ENCODE assay signal across 8 cellular contexts in the genomic region with DNA sequence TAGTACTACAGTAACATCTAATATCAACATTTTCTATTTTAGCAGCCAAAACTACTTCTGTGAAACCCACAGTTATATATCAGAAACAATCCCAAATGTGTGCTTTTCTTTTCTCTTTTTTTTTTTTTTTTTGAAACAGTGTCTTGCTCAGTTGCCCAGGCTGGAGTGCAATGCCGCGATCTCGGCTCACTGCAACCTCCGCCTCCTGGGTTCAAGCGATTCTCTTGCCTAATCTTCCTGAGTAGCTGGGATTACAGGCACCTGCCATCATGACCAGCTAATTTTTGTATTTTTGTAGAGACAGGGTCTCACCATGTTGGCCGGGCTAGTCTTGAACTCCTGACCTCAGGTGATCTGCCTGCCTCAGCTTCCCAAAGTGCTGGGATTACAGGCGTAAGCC. TPM values are rescaled to one million over a fixed set of nuclear protein-coding genes. Genes with fewer than 3 reads are reported as not detected.
DNase-seq lines count a peak whose midpoint lies in the region; ATAC-seq and TF ChIP-seq lines count a peak whose summit lies in the region.
"Not testable (repeated sequence)": the region's sequence is repeated elsewhere in the genome, so short reads cannot be mapped to it uniquely, and the experiment has no call there.

No MANE protein-coding gene starts in this region.

- not testable (repeated sequence) for H3K27me3 Mint-ChIP-seq in CD4-positive, alpha-beta T cell; activated CD4-positive, alpha-beta memory T cell treated with anti-CD3 and anti-CD28 coated beads, Interleukin-2, amount 10 ng/mL, durations not matched to agents 7 days and 5 days; activated naive CD8-positive, alpha-beta T cell treated with anti-CD3 and anti-CD28 coated beads for 36 hours; endothelial cell (ENCODE audit: unreplicated experiment); natural killer cell (ENCODE audit: low read depth in 2 of 2); stimulated activated memory B cell treated with anti-CD40 and anti-IgM and Interleukin-4, amounts not matched to agents 10 μg/mL and 1 μg/mL and 100 μg/mL, for 72 hours

- CTCF ChIA-PET in CD4-positive, alpha-beta T cell (lab: Charles Lee) = interaction anchor here (0.7 to 2.3 kb wide), 2 partner anchors 14 to 600 kb away, joined by 5 to 10 read pairs; no protein-coding TSS in a partner anchor
- CTCF ChIA-PET in HEK293T (lab: Yijun Ruan, JAX) = interaction anchor here (0.6 to 1.7 kb wide), 2 partner anchors 14 to 54 kb away, joined by 4 to 6 read pairs; no protein-coding TSS in a partner anchor
- CTCF ChIA-PET in PC-9 (lab: Charles Lee) = not testable (repeated sequence)
- CTCF ChIA-PET in activated CD4-positive, alpha-beta memory T cell treated with anti-CD3 and anti-CD28 coated beads, Interleukin-2, amount 10 ng/mL, durations not matched to agents 7 days and 5 days (lab: Charles Lee) = interaction anchor here (0.5 to 2.6 kb wide), 8 partner anchors 8 to 643 kb away, joined by 3 to 22 read pairs (median 4); no protein-coding TSS in a partner anchor

- peaks cover 16% of the 10 kb centered on the region for H4K20me1 ChIP-seq in PC-9 (ENCODE audit: insufficient read depth)

- H3K9me2 ChIP-seq in PC-9 (ENCODE audit: insufficient read depth) = not testable (repeated sequence)

- intact Hi-C loops in CD4-positive, alpha-beta T cell (cut with DNase I, micrococcal nuclease) = loop anchor here in 1 of 2 experiments (5.0 to 10.0 kb wide), 3 partner anchors 259 to 706 kb away; partner anchors contain the start of genes CPD, CRLF3 and GOSR1
- intact Hi-C loops in PC-9 (cut with micrococcal nuclease; ENCODE audit: unreplicated experiment) = loop anchor here (10.0 kb wide), 1 partner anchor 356 kb away; the partner anchor contains the start of gene GOSR1
- intact Hi-C loops in natural killer cell (cut with micrococcal nuclease) = not testable (repeated sequence)

- peaks cover 13% of the 10 kb centered on the region; the same call in 1 of the 2 replicates for H3F3A ChIP-seq in PC-9 (ENCODE audit: insufficient read depth, low read depth)

- H3K27ac ChIP-seq in CD4-positive, alpha-beta T cell (ENCODE audit: low read depth, low read length); PC-9: not testable (repeated sequence)

- H3K4me3 Mint-ChIP-seq in CD4-positive, alpha-beta T cell = peak overlapping the region; percentile 97
- peak overlapping the region; percentile 86 for H3K4me3 Mint-ChIP-seq in activated CD4-positive, alpha-beta memory T cell treated with anti-CD3 and anti-CD28 coated beads, Interleukin-2, amount 10 ng/mL, durations not matched to agents 7 days and 5 days
- peak overlapping the region; percentile 95 for H3K4me3 Mint-ChIP-seq in activated naive CD8-positive, alpha-beta T cell treated with anti-CD3 and anti-CD28 coated beads for 36 hours
- H3K4me3 Mint-ChIP-seq in endothelial cell (ENCODE audit: unreplicated experiment) (peak overlapping the region; percentile 100), natural killer cell (peak overlapping the region; percentile 70)
- peak overlapping the region; percentile 36 for H3K4me3 Mint-ChIP-seq in stimulated activated memory B cell treated with anti-CD40 and anti-IgM and Interleukin-4, amounts not matched to agents 10 μg/mL and 1 μg/mL and 100 μg/mL, for 72 hours

- peak overlapping the region; percentile 81 for H3K4me2 ChIP-seq in PC-9

- peaks cover 48% of the 10 kb centered on the region for H3K4me1 Mint-ChIP-seq in CD4-positive, alpha-beta T cell (ENCODE audit: low read depth)
- H3K4me1 Mint-ChIP-seq in activated CD4-positive, alpha-beta memory T cell treated with anti-CD3 and anti-CD28 coated beads, Interleukin-2, amount 10 ng/mL, durations not matched to agents 7 days and 5 days = peaks cover 57% of the 10 kb centered on the region
- peaks cover 37% of the 10 kb centered on the region for H3K4me1 Mint-ChIP-seq in activated naive CD8-positive, alpha-beta T cell treated with anti-CD3 and anti-CD28 coated beads for 36 hours
- H3K4me1 Mint-ChIP-seq in endothelial cell (ENCODE audit: unreplicated experiment) (peaks cover 19% of the 10 kb centered on the region), natural killer cell (peaks cover 45 to 51% of the 10 kb centered on the region in 2 donors)
- peaks cover 36% of the 10 kb centered on the region for H3K4me1 Mint-ChIP-seq in stimulated activated memory B cell treated with anti-CD40 and anti-IgM and Interleukin-4, amounts not matched to agents 10 μg/mL and 1 μg/mL and 100 μg/mL, for 72 hours

- H3K27me3 ChIP-seq in CD4-positive, alpha-beta T cell (ENCODE audit: control insufficient read depth, insufficient read depth, low read length); PC-9 (ENCODE audit: insufficient read depth, low read depth): not testable (repeated sequence)

- BruUV-seq in PC-9 (replicated peaks; lab: Mats Ljungman, UMichigan) = not testable (repeated sequence)

- not testable (repeated sequence) for H3K9me3 ChIP-seq in CD4-positive, alpha-beta T cell (ENCODE audit: control insufficient read depth, low read length); PC-9 (ENCODE audit: insufficient read depth, low read depth)

- not testable (repeated sequence) for H3K9me3 Mint-ChIP-seq in CD4-positive, alpha-beta T cell; activated CD4-positive, alpha-beta memory T cell treated with anti-CD3 and anti-CD28 coated beads, Interleukin-2, amount 10 ng/mL, durations not matched to agents 7 days and 5 days; activated naive CD8-positive, alpha-beta T cell treated with anti-CD3 and anti-CD28 coated beads for 36 hours; endothelial cell (ENCODE audit: unreplicated experiment); natural killer cell; stimulated activated memory B cell treated with anti-CD40 and anti-IgM and Interleukin-4, amounts not matched to agents 10 μg/mL and 1 μg/mL and 100 μg/mL, for 72 hours

- ATAC-seq in CD4-positive, alpha-beta T cell (ENCODE audit: poor library complexity); natural killer cell; stimulated activated memory B cell treated with anti-CD40 and anti-IgM and Interleukin-4, amounts not matched to agents 10 μg/mL and 1 μg/mL and 100 μg/mL, for 72 hours: not testable (repeated sequence)

- H3K4me1 ChIP-seq in PC-9 (replicated peaks; ENCODE audit: insufficient read depth) = peaks cover 12% of the 10 kb centered on the region

- H3K4me3 ChIP-seq in PC-9 = 0 out of 2 replicates have a peak overlapping the region, but pooled peaks have one; percentile 75

- TF ChIP-seq CTCF in CD4-positive, alpha-beta T cell (IDR thresholded peaks at IDR 0.05); PC-9 (conservative IDR thresholded peaks at IDR 0.05); endothelial cell (IDR thresholded peaks at IDR 0.05; ENCODE audit: unreplicated experiment); natural killer cell (IDR thresholded peaks at IDR 0.05): not testable (repeated sequence)

- peak overlapping the region; percentile 95 for H3K27ac Mint-ChIP-seq in CD4-positive, alpha-beta T cell
- H3K27ac Mint-ChIP-seq in activated CD4-positive, alpha-beta memory T cell treated with anti-CD3 and anti-CD28 coated beads, Interleukin-2, amount 10 ng/mL, durations not matched to agents 7 days and 5 days; activated naive CD8-positive, alpha-beta T cell treated with anti-CD3 and anti-CD28 coated beads for 36 hours; stimulated activated memory B cell treated with anti-CD40 and anti-IgM and Interleukin-4, amounts not matched to agents 10 μg/mL and 1 μg/mL and 100 μg/mL, for 72 hours: not testable (repeated sequence)
- H3K27ac Mint-ChIP-seq in endothelial cell (ENCODE audit: unreplicated experiment) = peak overlapping the region; percentile 42
- H3K27ac Mint-ChIP-seq in natural killer cell = peak overlapping the region; percentile 98

- H3K36me3 ChIP-seq in PC-9 (ENCODE audit: low read depth) = peaks cover 23% of the 10 kb centered on the region

- peaks cover 47% of the 10 kb centered on the region for H3K36me3 Mint-ChIP-seq in CD4-positive, alpha-beta T cell (ENCODE audit: low read depth)
- peaks cover 37% of the 10 kb centered on the region for H3K36me3 Mint-ChIP-seq in activated CD4-positive, alpha-beta memory T cell treated with anti-CD3 and anti-CD28 coated beads, Interleukin-2, amount 10 ng/mL, durations not matched to agents 7 days and 5 days (ENCODE audit: low read depth)
- peaks cover 34% of the 10 kb centered on the region for H3K36me3 Mint-ChIP-seq in activated naive CD8-positive, alpha-beta T cell treated with anti-CD3 and anti-CD28 coated beads for 36 hours
- peaks cover 16% of the 10 kb centered on the region for H3K36me3 Mint-ChIP-seq in endothelial cell (ENCODE audit: low read depth, unreplicated experiment)
- not testable (repeated sequence) for H3K36me3 Mint-ChIP-seq in natural killer cell
- H3K36me3 Mint-ChIP-seq in stimulated activated memory B cell treated with anti-CD40 and anti-IgM and Interleukin-4, amounts not matched to agents 10 μg/mL and 1 μg/mL and 100 μg/mL, for 72 hours = peaks cover 27% of the 10 kb centered on the region

- H3K79me2 ChIP-seq in PC-9 (ENCODE audit: low read depth) = peaks cover 61% of the 10 kb centered on the region

- POLR2A ChIA-PET in CD4-positive, alpha-beta T cell (lab: Charles Lee); PC-9 (lab: Charles Lee; ENCODE audit: unreplicated experiment): not testable (repeated sequence)
- POLR2A ChIA-PET in HEK293T (lab: Yijun Ruan, JAX) = interaction anchor here (1.0 to 2.3 kb wide), 2 partner anchors 106 to 173 kb away, joined by 3 to 8 read pairs; partner anchors contain the start of gene BLMH
- POLR2A ChIA-PET in activated CD4-positive, alpha-beta memory T cell treated with anti-CD3 and anti-CD28 coated beads, Interleukin-2, amount 10 ng/mL, durations not matched to agents 7 days and 5 days (lab: Charles Lee) = interaction anchor here (1.1 to 1.8 kb wide), 6 partner anchors 10 to 502 kb away, joined by 3 to 9 read pairs (median 4); partner anchors contain the start of gene GOSR1

- not testable (repeated sequence) for DNase-seq in CD4-positive, alpha-beta T cell; HEK293T (ENCODE audit: extremely low spot score); PC-9; activated CD4-positive, alpha-beta memory T cell treated with anti-CD3 and anti-CD28 coated beads, Interleukin-2, amount 10 ng/mL, durations not matched to agents 7 days and 5 days; activated naive CD8-positive, alpha-beta T cell treated with anti-CD3 and anti-CD28 coated beads for 36 hours; endothelial cell (ENCODE audit: low spot score); natural killer cell

- not testable (repeated sequence) for H2AFZ ChIP-seq in PC-9

RNA-seq across cellular contexts. Expression of gene NSRP1, which starts 2.0 kb away (rescaled TPM):
- 10 to 100 TPM; 23.8 to 25.2 TPM for total RNA-seq in CD4-positive, alpha-beta T cell
- total RNA-seq in PC-9 (2021) (34.3 and 37.9 TPM in 2 replicates), endothelial cell (ENCODE audit: unreplicated experiment) (20.2 TPM), natural killer cell (10 to 100 TPM; 27.0 to 33.7 (median 29.7) TPM)
- 10 to 100 TPM; 21.6 to 22.7 TPM for total RNA-seq in activated CD4-positive, alpha-beta memory T cell treated with anti-CD3 and anti-CD28 coated beads, Interleukin-2, amount 10 ng/mL, durations not matched to agents 7 days and 5 days
- total RNA-seq in activated naive CD8-positive, alpha-beta T cell treated with anti-CD3 and anti-CD28 coated beads for 36 hours = 10 to 100 TPM; 26.1 to 29.7 TPM

Comparison
In these comparisons a context has a peak if more than half of its experiments do, and no peak if none do; other contexts are left out.
1. H3K4me3 Mint-ChIP-seq: peak in every context shown above with its lines; median percentile 100 in endothelial cell; 97 in CD4-positive, alpha-beta T cell; 95 in activated naive CD8-positive, alpha-beta T cell treated with anti-CD3 and anti-CD28 coated beads for 36 hours; 86 in activated CD4-positive, alpha-beta memory T cell treated with anti-CD3 and anti-CD28 coated beads, Interleukin-2, amount 10 ng/mL, durations not matched to agents 7 days and 5 days; 70 in natural killer cell; 36 in stimulated activated memory B cell treated with anti-CD40 and anti-IgM and Interleukin-4, amounts not matched to agents 10 μg/mL and 1 μg/mL and 100 μg/mL, for 72 hours.